Comparison of ENCODE assay signal across 8 cellular contexts in genomic region chr11:33690290-33691050, GRCh38. TPM values are rescaled to one million over a fixed set of nuclear protein-coding genes. Genes with fewer than 3 reads are reported as not detected.
DNase-seq lines count a peak whose midpoint lies in the region; ATAC-seq and TF ChIP-seq lines count a peak whose summit lies in the region.

No MANE protein-coding gene starts in this region.

- H3K27me3 ChIP-seq in right atrium auricular region (no peaks in the 10 kb centered on the region), skeletal muscle satellite cell (ENCODE audit: control insufficient read depth, insufficient read depth, low read length) (no peaks in the 10 kb centered on the region)

- no peak for TF ChIP-seq CTCF in right atrium auricular region (IDR thresholded peaks at IDR 0.05)

- H3K9me3 ChIP-seq in right atrium auricular region = peaks cover 0 to 6% of the 10 kb centered on the region in 2 donors
- no peaks in the 10 kb centered on the region for H3K9me3 ChIP-seq in skeletal muscle satellite cell (replicated peaks; ENCODE audit: low read length)

- peak overlapping the region; percentile 75 to 84 for H3K27ac ChIP-seq in right atrium auricular region

- ATAC-seq in HG03432 (IDR thresholded peaks at IDR 0.05; ENCODE audit: unreplicated experiment) (no peak), HG03175 (IDR thresholded peaks at IDR 0.05; ENCODE audit: unreplicated experiment) (no peak), HG02981 (IDR thresholded peaks at IDR 0.05; ENCODE audit: unreplicated experiment) (no peak)

- H3K4me1 ChIP-seq in right atrium auricular region (peaks cover 0 to 37% of the 10 kb centered on the region in 2 donors), skeletal muscle satellite cell (ENCODE audit: control insufficient read depth, insufficient read depth, low read length) (peaks cover 69% of the 10 kb centered on the region)

- DNase-seq in HCEC 1CT (peak; percentile 99), amniotic epithelial cell (ENCODE audit: low read depth) (peak; percentile 98), right atrium auricular region (ENCODE audit: low spot score) (peak; percentile 95)
- DNase-seq in effector CD4-positive, alpha-beta T cell = no peak

- peak overlapping the region; percentile 90 for H3K9ac ChIP-seq in skeletal muscle satellite cell (ENCODE audit: low read depth, low read length)

- H3K36me3 ChIP-seq in right atrium auricular region (no peaks in the 10 kb centered on the region), skeletal muscle satellite cell (ENCODE audit: insufficient read depth, low read length) (no peaks in the 10 kb centered on the region)

- peak overlapping the region; percentile 77 for H3K4me2 ChIP-seq in skeletal muscle satellite cell (ENCODE audit: low read length)

- H3K4me3 ChIP-seq in right atrium auricular region (no peak overlapping the region), skeletal muscle satellite cell (ENCODE audit: low read length) (no peak overlapping the region)

RNA-seq across cellular contexts. Expression of gene C11orf91, which starts 10.2 kb away (rescaled TPM):
- not detected for total RNA-seq in right atrium auricular region
- not detected in 2 replicates for total RNA-seq in skeletal muscle satellite cell (2012; rRNA removed)

RNA-seq across cellular contexts. Expression of gene CD59, which starts 45.8 kb away (rescaled TPM):
- total RNA-seq in right atrium auricular region = 100 to 1,000 TPM; 414 to 561 TPM
- total RNA-seq in skeletal muscle satellite cell (2012; rRNA removed) = 384 and 517 TPM in 2 replicates
